ENCODE assay signal across 2 cellular contexts in genomic region chr3:157107644-157108133, GRCh38.
TF ChIP-seq lines count a peak whose summit lies in the region.

No MANE protein-coding gene starts in this region.

TF ChIP-seq in K562, 482 proteins besides CTCF, POLR2A, EP300 and RAD21 (continues in another document):
- TF ChIP-seq THAP7 (CRISPR knock-in tag; IDR thresholded peaks at IDR 0.05) (no peak), PTBP1 (IDR thresholded peaks at IDR 0.05; ENCODE audit: low read depth, low read length) (no peak), ZC3H4 (CRISPR knock-in tag; IDR thresholded peaks at IDR 0.05; ENCODE audit: borderline replicate concordance) (no peak), ZNF740 (CRISPR knock-in tag; IDR thresholded peaks at IDR 0.05) (no peak), ZNF740 (tag; IDR thresholded peaks at IDR 0.05) (no peak; a peak in 1 of 4 replicates), MLLT1 (IDR thresholded peaks at IDR 0.05) (no peak), SP1 (CRISPR knock-in tag; IDR thresholded peaks at IDR 0.05) (no peak), MAFG (tag; conservative IDR thresholded peaks at IDR 0.05) (no peak), ATF6 (CRISPR knock-in tag; IDR thresholded peaks at IDR 0.05) (no peak), PCBP2 (IDR thresholded peaks at IDR 0.05; ENCODE audit: low read depth, low read length, poor library complexity, severe bottlenecking) (no peak), NFIX (CRISPR knock-in tag; IDR thresholded peaks at IDR 0.05; ENCODE audit: low read depth) (no peak), SRSF1 (IDR thresholded peaks at IDR 0.05; ENCODE audit: low read depth, low read length) (no peak), TEAD4 (IDR thresholded peaks at IDR 0.05; ENCODE audit: low read length) (peak; percentile 79; the same call in 1 of the 2 replicates), TEAD4 (CRISPR knock-in tag; IDR thresholded peaks at IDR 0.05; ENCODE audit: borderline replicate concordance) (no peak), SMAD1 (IDR thresholded peaks at IDR 0.05; ENCODE audit: low read depth, low read length, partially characterized antibody) (no peak), ZFX (CRISPR knock-in tag; IDR thresholded peaks at IDR 0.05) (peak; percentile 34; the same call in 1 of the 2 replicates), TEAD2 (tag; IDR thresholded peaks at IDR 0.05) (no peak), TCFL5 (CRISPR knock-in tag; conservative IDR thresholded peaks at IDR 0.05) (no peak), ZBTB33 (CRISPR knock-in tag; IDR thresholded peaks at IDR 0.05) (no peak), CREBBP (IDR thresholded peaks at IDR 0.05; ENCODE audit: low read depth, low read length) (no peak), CBX2 (IDR thresholded peaks at IDR 0.05; ENCODE audit: insufficient read depth, low read length, poor library complexity, severe bottlenecking) (no peak), SAFB (IDR thresholded peaks at IDR 0.05; ENCODE audit: borderline replicate concordance, low read depth, low read length) (no peak), HMGN3 (IDR thresholded peaks at IDR 0.05; ENCODE audit: borderline replicate concordance, extremely low read depth, insufficient read length, low read depth, low read length) (peak; percentile 85), EGR1 (conservative IDR thresholded peaks at IDR 0.05) (no peak), ZNF24 (IDR thresholded peaks at IDR 0.05) (peak; percentile 42; the same call in 1 of the 2 replicates), PURB (CRISPR knock-in tag; IDR thresholded peaks at IDR 0.05; ENCODE audit: low read depth) (no peak), U2AF2 (optimal IDR thresholded peaks at IDR 0.05; ENCODE audit: low read depth, low read length) (no peak), RBM22 (IDR thresholded peaks at IDR 0.05; ENCODE audit: low read depth, low read length, poor library complexity, severe bottlenecking) (no peak), ILF3 (IDR thresholded peaks at IDR 0.05; ENCODE audit: borderline replicate concordance) (no peak)

TF ChIP-seq in SK-N-SH, 30 proteins besides CTCF, POLR2A, EP300 and RAD21:
- no peak for TF ChIP-seq IRF3 (IDR thresholded peaks at IDR 0.05; ENCODE audit: low read depth, low read length)
- TF ChIP-seq MEF2A (IDR thresholded peaks at IDR 0.05; ENCODE audit: borderline replicate concordance, low read depth) = no peak
- TF ChIP-seq FOXJ3 (CRISPR knock-in tag; IDR thresholded peaks at IDR 0.05) = no peak
- TF ChIP-seq MXI1 (IDR thresholded peaks at IDR 0.05; ENCODE audit: low read depth, low read length) = no peak
